8 cellular contexts compared by ENCODE assay signal in the genomic region with DNA sequence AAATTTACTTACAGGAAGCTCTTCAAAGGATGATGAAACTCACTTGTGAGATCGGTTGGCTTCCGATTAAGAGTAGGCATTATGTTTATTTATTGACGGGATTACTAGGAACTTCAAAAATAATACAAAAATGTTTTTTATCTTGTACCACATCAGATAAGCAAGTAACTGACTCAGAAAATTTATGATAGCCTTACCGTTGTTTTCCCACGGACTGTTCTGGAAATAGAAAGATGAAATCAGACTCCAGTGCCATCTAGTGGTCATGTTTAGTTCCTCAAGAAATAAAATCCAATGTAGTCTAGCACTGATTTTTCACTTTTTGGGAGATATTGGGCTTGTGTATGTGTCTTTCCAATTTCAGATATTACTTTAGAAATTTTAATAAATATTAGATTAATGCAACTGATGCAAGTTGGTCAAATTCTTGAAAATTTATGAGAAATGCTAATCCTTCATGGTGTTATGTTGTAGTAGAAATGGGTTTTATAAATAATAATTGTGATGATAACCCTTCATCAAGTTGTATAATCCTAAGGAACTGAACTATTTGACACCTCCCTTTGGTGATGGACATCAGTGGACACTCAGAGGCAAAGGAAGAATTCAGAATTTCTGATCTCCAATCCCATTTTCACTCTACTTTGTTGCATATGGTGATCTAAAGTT.
A peak's percentile ranks its signal among the peaks of the same experiment; 100 is the strongest.
DNase-seq lines count a peak whose midpoint lies in the region; TF ChIP-seq lines count a peak whose summit lies in the region.

No MANE protein-coding gene starts in this region.

- peaks cover 0 to 25% (median 10%) of the 10 kb centered on the region in 4 donors for H3K4me1 ChIP-seq in stomach

- 5 to 13% (median 12%) methylated on average over 5 of the region's 5 CpGs for WGBS in stomach, 5 donors

- intact Hi-C loops in stomach (cut with DNase I; ENCODE audit: low total_unique reads), result loop anchor here (5.0 to 10.0 kb wide), 2 partner anchors 140 to 467 kb away; no protein-coding TSS in a partner anchor

- no peak for TF ChIP-seq POLR2A in stomach (IDR thresholded peaks at IDR 0.05)

- H3K4me3 ChIP-seq in stomach, result no peak overlapping the region

- no peak overlapping the region for H3K27ac ChIP-seq in stomach

- no peaks in the 10 kb centered on the region for H3K27me3 ChIP-seq in stomach

- no peaks in the 10 kb centered on the region for H3K9me3 ChIP-seq in stomach

- no peak for TF ChIP-seq EP300 in stomach (IDR thresholded peaks at IDR 0.05)

- H3K36me3 ChIP-seq in stomach, result no peaks in the 10 kb centered on the region

- no peak for DNase-seq in AG09319 (ENCODE audit: extremely low read depth, low read depth)
- peak; percentile 4 to 44 for DNase-seq in NCI-H446 (lab: John Stamatoyannopoulos, UW)
- peak; percentile 71 for DNase-seq in astrocyte of the hippocampus (ENCODE audit: low read depth, low spot score)
- DNase-seq in iPS-NIHi7 (ENCODE audit: extremely low spot score), result peak; percentile 23
- no peak for DNase-seq in stomach
- no peak for DNase-seq in 8988T
- DNase-seq in occipital lobe (lab: John Stamatoyannopoulos, UW), result no peak

- TF ChIP-seq CTCF in AG09319 (IDR thresholded peaks at IDR 0.05; ENCODE audit: low read depth, low read length) (peak; percentile 64), GM12872 (IDR thresholded peaks at IDR 0.05; ENCODE audit: insufficient read depth, low read depth, low read length) (peak; percentile 55), stomach (IDR thresholded peaks at IDR 0.05) (peak in 5 of 7 experiments; percentile 44 to 77 (median 69))

Comparison
In these comparisons a context has a peak if more than half of its experiments do, and no peak if none do; other contexts are left out.
1. DNase-seq: peak in NCI-H446 (2 of 2), astrocyte of the hippocampus (single experiment) and iPS-NIHi7 (single experiment); none in AG09319 (single experiment), stomach (single experiment), 8988T (single experiment) and occipital lobe (single experiment).
2. Peak in every context shown above with its lines, with median percentiles within 50 percentile points of each other: CTCF ChIP-seq.